Comparison of ENCODE assay signal across 15 cellular contexts in genomic region chr12:14957769-14958168, GRCh38. TPM values are rescaled to one million over a fixed set of nuclear protein-coding genes. Genes with fewer than 3 reads are reported as not detected.
DNase-seq lines count a peak whose midpoint lies in the region; ATAC-seq and TF ChIP-seq lines count a peak whose summit lies in the region.
"Had no signal": no experiment of that assay in that cellular context is flagged by ENCODE, and none has a peak within 500 bp of the region (broad histone marks: within the 10 kb centered on the region; RNA-seq: fewer than 3 reads in every experiment).

No MANE protein-coding gene starts in this region.

- TF ChIP-seq CTCF in fibroblast of lung (conservative IDR thresholded peaks at IDR 0.05 in 1 of 2, IDR thresholded peaks at IDR 0.05 in 1 of 2; ENCODE audit: low read depth in 1 of 2, low read length in 2 of 2): no peak

- H3K9ac ChIP-seq in fibroblast of lung (ENCODE audit: insufficient read depth, low read length): no peak overlapping the region
- no peak overlapping the region for H3K9ac ChIP-seq in stomach smooth muscle (ENCODE audit: low read length in 2 of 2)

- H3K36me3 ChIP-seq in fibroblast of lung (ENCODE audit: control insufficient read depth, insufficient read depth, low read length) (no peaks in the 10 kb centered on the region), stomach smooth muscle (ENCODE audit: control insufficient read depth in 2 of 2, insufficient read depth in 2 of 2, low read length in 2 of 2) (no peaks in the 10 kb centered on the region)

- H3K27ac ChIP-seq in fibroblast of lung (ENCODE audit: insufficient read depth, low read length) (no peak overlapping the region), stomach smooth muscle (ENCODE audit: low read length) (peak overlapping the region; percentile 46)

- intact Hi-C loops in activated CD4-positive, alpha-beta T cell treated with anti-CD3 and anti-CD28 coated beads for 36 hours (cut with DNase I, micrococcal nuclease): no loop called here

- no peaks in the 10 kb centered on the region for H4K20me1 ChIP-seq in fibroblast of lung (ENCODE audit: control insufficient read depth, extremely low read depth, insufficient read depth, low read length)

- H3K4me2 ChIP-seq in fibroblast of lung (ENCODE audit: extremely low read depth, insufficient read depth, low read length): peak overlapping the region; percentile 36

- H3K4me1 ChIP-seq in fibroblast of lung (ENCODE audit: control insufficient read depth, extremely low read depth, insufficient read depth, low read length) (peaks cover 5% of the 10 kb centered on the region), stomach smooth muscle (ENCODE audit: control insufficient read depth, insufficient read depth, low read length) (peaks cover 12% of the 10 kb centered on the region)

- CTCF ChIA-PET in activated CD4-positive, alpha-beta T cell treated with anti-CD3 and anti-CD28 coated beads for 36 hours (lab: Charles Lee): interaction anchor here (0.7 to 4.9 kb wide), 4 partner anchors 8 to 431 kb away, joined by 3 to 27 read pairs (median 3); no protein-coding TSS in a partner anchor

- peak overlapping the region; percentile 96 for H3K4me3 Mint-ChIP-seq in activated CD4-positive, alpha-beta T cell treated with anti-CD3 and anti-CD28 coated beads for 36 hours

- no peak overlapping the region for H3K4me3 ChIP-seq in fibroblast of lung (replicated peaks in 1 of 4; ENCODE audit: control extremely low read depth in 1 of 4, insufficient read depth in 1 of 4, low read depth in 3 of 4, low read length in 4 of 4)
- H3K4me3 ChIP-seq in stomach smooth muscle (ENCODE audit: low read length in 2 of 2): peak overlapping the region in 1 of 2 donors; percentile 8

- H3K27me3 Mint-ChIP-seq in activated CD4-positive, alpha-beta T cell treated with anti-CD3 and anti-CD28 coated beads for 36 hours: no peaks in the 10 kb centered on the region

- no peaks in the 10 kb centered on the region for H3K9me3 Mint-ChIP-seq in activated CD4-positive, alpha-beta T cell treated with anti-CD3 and anti-CD28 coated beads for 36 hours (ENCODE audit: low read depth)

- H2AFZ ChIP-seq in fibroblast of lung (ENCODE audit: low read length): peak overlapping the region; percentile 60

- no peaks in the 10 kb centered on the region for H3K9me3 ChIP-seq in fibroblast of lung (ENCODE audit: control insufficient read depth, insufficient read depth, low read depth, low read length)
- no peaks in the 10 kb centered on the region for H3K9me3 ChIP-seq in stomach smooth muscle (ENCODE audit: control insufficient read depth in 2 of 2, low read length in 2 of 2)

- H3K27ac Mint-ChIP-seq in activated CD4-positive, alpha-beta T cell treated with anti-CD3 and anti-CD28 coated beads for 36 hours: peak overlapping the region; percentile 99
- H3K27ac Mint-ChIP-seq: progenitor cell of endocrine pancreas had no signal

- H3K4me1 Mint-ChIP-seq in activated CD4-positive, alpha-beta T cell treated with anti-CD3 and anti-CD28 coated beads for 36 hours: peaks cover 47% of the 10 kb centered on the region

- ATAC-seq in activated CD4-positive, alpha-beta T cell treated with anti-CD3 and anti-CD28 coated beads for 36 hours: no peak
- no peak for ATAC-seq in HG02981 (IDR thresholded peaks at IDR 0.05; ENCODE audit: unreplicated experiment)

- H3K79me2 ChIP-seq in fibroblast of lung (ENCODE audit: control insufficient read depth, insufficient read depth, low read length): no peaks in the 10 kb centered on the region

- H3K27me3 ChIP-seq in fibroblast of lung (ENCODE audit: control insufficient read depth, insufficient read depth, low read length) (no peaks in the 10 kb centered on the region), stomach smooth muscle (ENCODE audit: control insufficient read depth in 1 of 2, insufficient read depth in 2 of 2, low read length in 2 of 2) (no peaks in the 10 kb centered on the region)

- POLR2A ChIA-PET in activated CD4-positive, alpha-beta T cell treated with anti-CD3 and anti-CD28 coated beads for 36 hours (lab: Charles Lee): interaction anchor here (0.6 kb wide), 1 partner anchor 562 kb away, joined by 3 read pairs; no protein-coding TSS in a partner anchor

- H3K36me3 Mint-ChIP-seq in activated CD4-positive, alpha-beta T cell treated with anti-CD3 and anti-CD28 coated beads for 36 hours (ENCODE audit: low read depth): peaks cover 45% of the 10 kb centered on the region

- DNase-seq in activated CD4-positive, alpha-beta T cell treated with anti-CD3 and anti-CD28 coated beads for 36 hours: no peak
- no peak for DNase-seq in activated CD4-positive, alpha-beta T cell treated with anti-CD3 and anti-CD28 coated beads, Interleukin-2, amount 50 U/mL, for 48 hours
- DNase-seq in RPMI8226: peak; percentile 26
- no peak for DNase-seq in fibroblast of lung (ENCODE audit: low read depth in 2 of 2)
- DNase-seq in NCI-H1694 (lab: John Stamatoyannopoulos, UW): no peak
- no peak for DNase-seq in DMS153 treated with DMSO at 0.1 percent for 48 hours (lab: John Stamatoyannopoulos, UW; ENCODE audit: unreplicated experiment)
- DNase-seq: activated CD4-positive, alpha-beta T cell treated with anti-CD3 and anti-CD28 coated beads for 4 hours; cerebellar nuclear complex; H7; NCI-H524 had no signal

RNA-seq across cellular contexts. Expression of gene ARHGDIB, which starts 3.6 kb away (rescaled TPM):
- total RNA-seq in activated CD4-positive, alpha-beta T cell treated with anti-CD3 and anti-CD28 coated beads for 36 hours: 100 to 1,000 TPM; 596 to 912 TPM
- total RNA-seq in fibroblast of lung: 5.9 and 8.3 TPM in 2 replicates
- 40.3 and 43.7 TPM in 2 replicates for polyA plus RNA-seq in fibroblast of lung
- polyA plus RNA-seq in fibroblast of lung (2012): 18.2 and 27.1 TPM in 2 replicates
- 14.9 and 20.5 TPM in 2 replicates for polyA minus RNA-seq in fibroblast of lung (ENCODE audit: low replicate concordance)

RNA-seq across cellular contexts. Expression of gene PDE6H, which starts 15.1 kb away (rescaled TPM):
- under 1 TPM in 1 of 2 experiments, not detected in 1; 0.25 TPM for total RNA-seq in activated CD4-positive, alpha-beta T cell treated with anti-CD3 and anti-CD28 coated beads for 36 hours
- total RNA-seq in fibroblast of lung: not detected in 2 replicates
- polyA plus RNA-seq in fibroblast of lung: not detected in 2 replicates
- not detected in 2 replicates for polyA plus RNA-seq in fibroblast of lung (2012)
- not detected in 2 replicates for polyA minus RNA-seq in fibroblast of lung (ENCODE audit: low replicate concordance)
- total RNA-seq: H7, HT-29, progenitor cell of endocrine pancreas had no signal
- polyA plus RNA-seq: AG04450 had no signal

RNA-seq across cellular contexts. Expression of gene ERP27, which starts 19.4 kb away (rescaled TPM):
- 1 to 10 TPM; 1.7 to 2.0 TPM for total RNA-seq in activated CD4-positive, alpha-beta T cell treated with anti-CD3 and anti-CD28 coated beads for 36 hours
- total RNA-seq in fibroblast of lung: 0.17 TPM in 1 of 2 replicates, not detected in the other
- polyA plus RNA-seq in fibroblast of lung: 0.10 TPM in 1 of 2 replicates, not detected in the other
- polyA plus RNA-seq in fibroblast of lung (2012): not detected in 2 replicates
- not detected in 2 replicates for polyA minus RNA-seq in fibroblast of lung (ENCODE audit: low replicate concordance)
- total RNA-seq: H7 had no signal
- polyA plus RNA-seq: AG04450 had no signal

Comparison
In these comparisons a context has a peak if more than half of its experiments do, and no peak if none do; other contexts are left out.
1. RNA of gene ARHGDIB, which starts 3.6 kb away (total RNA-seq): 596 to 912 TPM in activated CD4-positive, alpha-beta T cell treated with anti-CD3 and anti-CD28 coated beads for 36 hours; 5.9 to 8.3 TPM in fibroblast of lung; every median in the first group is over 10 times any median in the second.